Comparison of ENCODE assay signal across 18 cellular contexts in genomic region chr5:125083932-125084331, GRCh38.
DNase-seq lines count a peak whose midpoint lies in the region; ATAC-seq, FAIRE-seq and TF ChIP-seq lines count a peak whose summit lies in the region.
"Had no signal": no experiment of that assay in that cellular context is flagged by ENCODE, and none has a peak within 500 bp of the region (broad histone marks: within the 10 kb centered on the region; RNA-seq: fewer than 3 reads in every experiment).

No MANE protein-coding gene starts in this region.

- H3K36me3 ChIP-seq in aorta (ENCODE audit: control insufficient read depth in 1 of 2, insufficient read depth in 2 of 2, low read length in 1 of 2) = no peaks in the 10 kb centered on the region

- no peak overlapping the region for H3K27ac ChIP-seq in aorta (ENCODE audit: low read depth in 1 of 2, low read length in 2 of 2)
- H3K27ac ChIP-seq: parathyroid adenoma had no signal

- no peak for TF ChIP-seq CTCF in AG09309 (IDR thresholded peaks at IDR 0.05; ENCODE audit: control insufficient read depth, insufficient read depth, low read depth, low read length, missing control alignments)

- intact Hi-C loops in aorta (cut with DNase I) = no loop called here
- intact Hi-C loops in activated CD4-positive, alpha-beta memory T cell treated with anti-CD3 and anti-CD28 coated beads for 36 hours (cut with micrococcal nuclease) = no loop called here

- H3K4me3 ChIP-seq in AG09309 (ENCODE audit: control insufficient read depth, low read depth, low read length) (no peak overlapping the region), aorta (ENCODE audit: low read length in 2 of 2) (no peak overlapping the region)

- no peak overlapping the region for H3K27ac Mint-ChIP-seq in activated CD4-positive, alpha-beta memory T cell treated with anti-CD3 and anti-CD28 coated beads for 36 hours

- no peaks in the 10 kb centered on the region for H3K4me1 Mint-ChIP-seq in activated CD4-positive, alpha-beta memory T cell treated with anti-CD3 and anti-CD28 coated beads for 36 hours (ENCODE audit: low read depth)

- H3K4me3 Mint-ChIP-seq in activated CD4-positive, alpha-beta memory T cell treated with anti-CD3 and anti-CD28 coated beads for 36 hours = no peak overlapping the region

- CTCF ChIA-PET in activated CD4-positive, alpha-beta memory T cell treated with anti-CD3 and anti-CD28 coated beads for 36 hours (lab: Charles Lee) = no interaction called here

- H3K27me3 Mint-ChIP-seq in activated CD4-positive, alpha-beta memory T cell treated with anti-CD3 and anti-CD28 coated beads for 36 hours = no peaks in the 10 kb centered on the region

- DNase-seq in AG09309 (ENCODE audit: low read depth) = peak; percentile 87
- DNase-seq in HTR-8/SVneo (ENCODE audit: insufficient read length, low spot score) = peak; percentile 6
- DNase-seq in dedifferentiated amniotic fluid mesenchymal stem cell (ENCODE audit: extremely low spot score) = peak; percentile 89
- DNase-seq in left kidney (ENCODE audit: low read depth, low spot score) = peak; percentile 18
- no peak for DNase-seq in aorta
- no peak for DNase-seq in foreskin melanocyte
- no peak for DNase-seq in NCI-H1048 (lab: John Stamatoyannopoulos, UW)
- DNase-seq in activated CD4-positive, alpha-beta memory T cell treated with anti-CD3 and anti-CD28 coated beads for 36 hours = no peak
- DNase-seq: activated CD4-positive, alpha-beta T cell treated with anti-CD3 and anti-CD28 coated beads, Interleukin-2, amount 50 U/mL, for 1 hour; activated T-cell treated with anti-CD3 and anti-CD28 coated beads, Interleukin-2, amount 50 U/mL, for 48 hours; C1 segment of cervical spinal cord; cortex of kidney; midbrain; NCI-H2107; SHP77; T1000 had no signal

- H3K36me3 Mint-ChIP-seq in activated CD4-positive, alpha-beta memory T cell treated with anti-CD3 and anti-CD28 coated beads for 36 hours = no peaks in the 10 kb centered on the region

- FAIRE-seq in HTR-8/SVneo (lab: Jason Lieb, UNC) = no peak

- ATAC-seq in aorta (ENCODE audit: low FRiP score) = no peak
- ATAC-seq: esophagus mucosa had no signal

- peaks cover 3% of the 10 kb centered on the region for H3K9me3 Mint-ChIP-seq in activated CD4-positive, alpha-beta memory T cell treated with anti-CD3 and anti-CD28 coated beads for 36 hours

- POLR2A ChIA-PET in activated CD4-positive, alpha-beta memory T cell treated with anti-CD3 and anti-CD28 coated beads for 36 hours (lab: Charles Lee) = no interaction called here

- no peaks in the 10 kb centered on the region for H3K4me1 ChIP-seq in aorta (ENCODE audit: control insufficient read depth in 1 of 2, insufficient read depth in 2 of 2, low read length in 2 of 2)
- H3K4me1 ChIP-seq: parathyroid adenoma had no signal

- H3K9me3 ChIP-seq in aorta (ENCODE audit: control insufficient read depth, low read length) = no peaks in the 10 kb centered on the region

- H3K27me3 ChIP-seq in aorta (ENCODE audit: control insufficient read depth in 1 of 2, insufficient read depth in 2 of 2, low read length in 1 of 2) = no peaks in the 10 kb centered on the region

Comparison
In these comparisons a context has a peak if more than half of its experiments do, and no peak if none do; other contexts are left out.
1. DNase-seq: peak in AG09309 (single experiment), HTR-8/SVneo (single experiment), dedifferentiated amniotic fluid mesenchymal stem cell (single experiment) and left kidney (single experiment); none in aorta (0 of 2), foreskin melanocyte (single experiment), NCI-H1048 (single experiment) and activated CD4-positive, alpha-beta memory T cell treated with anti-CD3 and anti-CD28 coated beads for 36 hours (single experiment).